Comparison of ENCODE assay signal across 15 cellular contexts in genomic region chr11:105799728-105800462, GRCh38.
"Had no signal": no experiment of that assay in that cellular context is flagged by ENCODE, and none has a peak within 500 bp of the region (broad histone marks: within the 10 kb centered on the region; RNA-seq: fewer than 3 reads in every experiment).

No MANE protein-coding gene starts in this region.

- H3K4me3 ChIP-seq: cardiac muscle cell, esophagus squamous epithelium, thyroid gland had no signal

- ATAC-seq: activated CD4-positive, alpha-beta T cell treated with anti-CD3 and anti-CD28 coated beads for 36 hours; effector memory CD8-positive, alpha-beta T cell; left ventricle myocardium superior; WTC11 had no signal

- H3K36me3 ChIP-seq: cardiac muscle cell, esophagus squamous epithelium, thyroid gland had no signal

- H3K4me1 ChIP-seq: esophagus squamous epithelium, thyroid gland had no signal

- DNase-seq: activated CD4-positive, alpha-beta T cell treated with anti-CD3 and anti-CD28 coated beads for 36 hours; activated CD4-positive, alpha-beta T cell treated with anti-CD3 and anti-CD28 coated beads, Interleukin-2, amount 50 U/mL, for 48 hours; activated gamma-delta T cell; dermis blood vessel endothelial cell; effector memory CD8-positive, alpha-beta T cell; esophagus squamous epithelium; left ventricle myocardium superior; nephron progenitor cell; nucleus accumbens; retina; stimulated activated CD4-positive, alpha-beta T cell treated with anti-CD3 and anti-CD28 coated beads, Interleukin-1b, Interleukin-23, amount 100 ng/mL, for 48 hours; stimulated activated naive CD4-positive, alpha-beta T cell treated with Interleukin-2 at 50 U/mL for 16 hours; thyroid gland had no signal

- H3K27ac ChIP-seq: cardiac muscle cell, esophagus squamous epithelium, thyroid gland had no signal

- H3K9me3 ChIP-seq: esophagus squamous epithelium, thyroid gland had no signal

- H3K27me3 ChIP-seq: cardiac muscle cell, esophagus squamous epithelium, thyroid gland had no signal
